In the genomic region with DNA sequence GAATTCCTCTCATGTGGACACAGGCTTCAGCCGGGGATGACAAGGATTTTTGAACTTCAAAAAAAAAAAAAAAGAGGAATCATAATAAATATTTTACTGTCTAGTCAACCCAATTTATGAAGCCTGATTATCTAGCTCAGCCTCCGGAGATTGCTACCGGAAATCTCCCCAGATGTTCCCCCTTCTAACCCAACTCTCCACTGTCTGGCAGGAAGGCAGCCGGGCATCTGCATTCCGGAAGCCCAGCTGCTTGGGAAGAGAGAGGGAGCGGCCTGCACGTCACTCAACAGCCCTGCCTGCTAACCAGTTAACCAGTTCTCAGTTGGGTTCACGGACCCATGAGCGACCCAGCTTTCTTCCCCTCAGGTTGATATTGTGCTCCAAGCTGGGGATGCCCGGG, we compare ENCODE assay signal across 1 cellular context.
TF ChIP-seq lines count a peak whose summit lies in the region.

No MANE protein-coding gene starts in this region.

TF ChIP-seq in H1, 55 proteins besides CTCF, POLR2A, EP300 and RAD21 (continued from another document):
- TF ChIP-seq EGR1 (IDR thresholded peaks at IDR 0.05; ENCODE audit: borderline replicate concordance, low read depth, low read length) (no peak), SIRT6 (IDR thresholded peaks at IDR 0.05; ENCODE audit: low read length) (no peak), GABPA (IDR thresholded peaks at IDR 0.05; ENCODE audit: borderline replicate concordance, insufficient read depth, low read length) (no peak), TBP (IDR thresholded peaks at IDR 0.05; ENCODE audit: low read depth, low read length) (no peak), EZH2 (IDR thresholded peaks at IDR 0.05; ENCODE audit: low read depth, low read length, severe bottlenecking) (no peak), TCF12 (IDR thresholded peaks at IDR 0.05; ENCODE audit: low read depth, low read length) (no peak), POU5F1 (IDR thresholded peaks at IDR 0.05; ENCODE audit: low read depth, low read length) (no peak), NANOG (IDR thresholded peaks at IDR 0.05; ENCODE audit: insufficient read depth, low read depth, low read length, poor library complexity, severe bottlenecking) (no peak), BACH1 (IDR thresholded peaks at IDR 0.05; ENCODE audit: low read length) (no peak)
- TF ChIP-seq, protein P1, sequence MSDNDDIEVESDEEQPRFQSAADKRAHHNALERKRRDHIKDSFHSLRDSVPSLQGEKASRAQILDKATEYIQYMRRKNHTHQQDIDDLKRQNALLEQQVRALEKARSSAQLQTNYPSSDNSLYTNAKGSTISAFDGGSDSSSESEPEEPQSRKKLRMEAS (IDR thresholded peaks at IDR 0.05) = no peak
- TF ChIP-seq, protein P2, sequence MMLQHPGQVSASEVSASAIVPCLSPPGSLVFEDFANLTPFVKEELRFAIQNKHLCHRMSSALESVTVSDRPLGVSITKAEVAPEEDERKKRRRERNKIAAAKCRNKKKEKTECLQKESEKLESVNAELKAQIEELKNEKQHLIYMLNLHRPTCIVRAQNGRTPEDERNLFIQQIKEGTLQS (IDR thresholded peaks at IDR 0.05; ENCODE audit: insufficient read depth, low read depth, low read length) = no peak
